8 cellular contexts compared by ENCODE assay signal in the genomic region with DNA sequence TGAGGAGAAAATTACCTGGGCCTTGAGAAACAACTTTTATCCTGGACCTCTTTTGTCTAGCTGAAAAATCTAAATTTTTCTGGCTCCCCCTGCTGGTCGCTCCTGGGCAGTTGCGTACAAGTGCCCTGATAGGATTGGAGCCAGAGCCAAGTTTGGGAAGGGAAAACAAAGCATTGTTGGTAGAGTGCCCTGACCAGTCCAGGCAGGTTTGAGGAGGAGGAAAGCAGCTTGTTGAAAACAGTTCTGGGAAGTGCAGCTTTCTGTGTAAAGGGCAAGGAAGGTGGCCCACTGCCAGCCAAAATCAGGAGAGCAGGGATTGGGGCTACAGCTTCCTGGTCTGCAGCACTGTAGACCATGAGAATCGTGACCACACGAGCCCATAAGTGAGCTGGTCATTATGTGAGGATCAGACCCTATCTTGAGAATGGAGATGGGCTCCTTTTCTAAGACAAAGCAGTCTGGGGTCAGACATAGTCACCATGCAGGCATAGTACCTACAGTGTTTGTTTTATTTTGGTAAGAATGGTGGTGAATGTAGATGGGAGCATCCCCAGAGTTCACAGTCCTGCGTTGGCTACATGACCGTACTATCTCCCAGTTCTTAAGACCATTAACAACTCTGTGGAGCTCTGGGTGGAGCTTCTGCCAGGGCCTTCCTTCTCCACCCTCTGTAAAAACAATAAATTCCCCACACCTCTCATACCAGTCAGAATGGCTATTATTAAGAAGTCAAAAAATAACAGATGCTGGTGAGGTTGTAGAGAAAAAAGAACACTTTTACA. TPM values are rescaled to one million over a fixed set of nuclear protein-coding genes. Genes with fewer than 3 reads are reported as not detected.
DNase-seq lines count a peak whose midpoint lies in the region; ATAC-seq and TF ChIP-seq lines count a peak whose summit lies in the region.

No MANE protein-coding gene starts in this region.

- TF ChIP-seq CTCF in lower leg skin (IDR thresholded peaks at IDR 0.05) = peak in 1 of 3 donors; percentile 74

- intact Hi-C loops in lower leg skin (cut with DNase I; ENCODE audit: low total_unique reads) = loop anchor here (10.0 kb wide), 1 partner anchor 889 kb away; a partner anchor contains a TSS

- H3K27me3 Mint-ChIP-seq in activated CD4-positive, alpha-beta memory T cell treated with anti-CD3 and anti-CD28 coated beads, Interleukin-2, amount 10 ng/mL, durations not matched to agents 7 days and 5 days = no peaks in the 10 kb centered on the region

- H3K4me3 Mint-ChIP-seq in activated CD4-positive, alpha-beta memory T cell treated with anti-CD3 and anti-CD28 coated beads, Interleukin-2, amount 10 ng/mL, durations not matched to agents 7 days and 5 days = no peak overlapping the region

- H3K9me3 ChIP-seq in effector memory CD4-positive, alpha-beta T cell (ENCODE audit: control insufficient read depth, low read length) = peaks cover 6% of the 10 kb centered on the region

- peaks cover 11% of the 10 kb centered on the region for H3K4me1 Mint-ChIP-seq in activated CD4-positive, alpha-beta memory T cell treated with anti-CD3 and anti-CD28 coated beads, Interleukin-2, amount 10 ng/mL, durations not matched to agents 7 days and 5 days

- H3K4me3 ChIP-seq in effector memory CD4-positive, alpha-beta T cell (ENCODE audit: insufficient read depth, low read depth, low read length, poor library complexity, severe bottlenecking) = no peak overlapping the region
- no peak overlapping the region for H3K4me3 ChIP-seq in lower leg skin (ENCODE audit: low read depth, poor library complexity, severe bottlenecking)

- H3K4me1 ChIP-seq in effector memory CD4-positive, alpha-beta T cell (ENCODE audit: control insufficient read depth, insufficient read depth, low read length, poor library complexity, severe bottlenecking) = no peaks in the 10 kb centered on the region

- 13 to 21% methylated on average over 6 of the region's 6 CpGs for WGBS in lower leg skin, 2 donors

- no peak overlapping the region for H3K27ac ChIP-seq in effector memory CD4-positive, alpha-beta T cell (ENCODE audit: insufficient read depth, low read length, poor library complexity, severe bottlenecking)

- no peak for TF ChIP-seq POLR2A in lower leg skin (IDR thresholded peaks at IDR 0.05)

- DNase-seq in NCI-H82 (lab: John Stamatoyannopoulos, UW) (peak; percentile 46), NCI-H82 treated with DMSO at 0.1 percent for 48 hours (lab: John Stamatoyannopoulos, UW; ENCODE audit: unreplicated experiment) (no peak), NCI-H446 (lab: John Stamatoyannopoulos, UW) (peak; percentile 50 to 82), lower leg skin (ENCODE audit: low spot score in 2 of 2) (peak; percentile 81 to 91)
- DNase-seq in activated CD4-positive, alpha-beta memory T cell treated with anti-CD3 and anti-CD28 coated beads, Interleukin-2, amount 10 ng/mL, durations not matched to agents 7 days and 5 days = peak; percentile 69
- peak; percentile 31 to 51 (median 31) for DNase-seq in effector memory CD4-positive, alpha-beta T cell
- DNase-seq in stimulated activated CD4-positive, alpha-beta T cell treated with anti-CD3 and anti-CD28 coated beads, TNF-alpha, amount 100 ng/mL, for 1 hour (ENCODE audit: low read depth in 3 of 3, low spot score in 1 of 3) = peak in 2 of 3 donors; percentile 34 to 52

- H3K36me3 ChIP-seq in effector memory CD4-positive, alpha-beta T cell (ENCODE audit: control insufficient read depth, insufficient read depth, low read length) = no peaks in the 10 kb centered on the region

- no peak for ATAC-seq in HG03175 (IDR thresholded peaks at IDR 0.05; ENCODE audit: unreplicated experiment)

- POLR2A ChIA-PET in activated CD4-positive, alpha-beta memory T cell treated with anti-CD3 and anti-CD28 coated beads, Interleukin-2, amount 10 ng/mL, durations not matched to agents 7 days and 5 days (lab: Charles Lee) = interaction anchor here (0.9 to 4.8 kb wide), 6 partner anchors 11 to 86 kb away, joined by 3 to 49 read pairs (median 4); a partner anchor contains a TSS

- no peaks in the 10 kb centered on the region for H3K27me3 ChIP-seq in effector memory CD4-positive, alpha-beta T cell (replicated peaks; ENCODE audit: control insufficient read depth, insufficient read depth, low read length, poor library complexity, severe bottlenecking)

- H3K9me3 Mint-ChIP-seq in activated CD4-positive, alpha-beta memory T cell treated with anti-CD3 and anti-CD28 coated beads, Interleukin-2, amount 10 ng/mL, durations not matched to agents 7 days and 5 days = peaks cover 10% of the 10 kb centered on the region

- no peak overlapping the region for H3K27ac Mint-ChIP-seq in activated CD4-positive, alpha-beta memory T cell treated with anti-CD3 and anti-CD28 coated beads, Interleukin-2, amount 10 ng/mL, durations not matched to agents 7 days and 5 days

- peaks cover 5% of the 10 kb centered on the region for H3K36me3 Mint-ChIP-seq in activated CD4-positive, alpha-beta memory T cell treated with anti-CD3 and anti-CD28 coated beads, Interleukin-2, amount 10 ng/mL, durations not matched to agents 7 days and 5 days (ENCODE audit: low read depth)

- CTCF ChIA-PET in activated CD4-positive, alpha-beta memory T cell treated with anti-CD3 and anti-CD28 coated beads, Interleukin-2, amount 10 ng/mL, durations not matched to agents 7 days and 5 days (lab: Charles Lee) = interaction anchor here (0.5 to 3.9 kb wide), 26 partner anchors 8 to 647 kb away, joined by 3 to 26 read pairs (median 5); a partner anchor contains a TSS

RNA-seq across cellular contexts. Expression of a gene that starts 21.3 kb away (rescaled TPM):
- 10 to 100 TPM; 56.4 to 57.8 TPM for total RNA-seq in activated CD4-positive, alpha-beta memory T cell treated with anti-CD3 and anti-CD28 coated beads, Interleukin-2, amount 10 ng/mL, durations not matched to agents 7 days and 5 days
- 100 to 1,000 TPM in 3 of 4 donors, 10 to 100 TPM in 1; 84.8 to 162 (median 120) TPM for total RNA-seq in lower leg skin

RNA-seq across cellular contexts. Expression of a gene that starts 32.6 kb away (rescaled TPM):
- 10 to 100 TPM; 18.6 to 19.5 TPM for total RNA-seq in activated CD4-positive, alpha-beta memory T cell treated with anti-CD3 and anti-CD28 coated beads, Interleukin-2, amount 10 ng/mL, durations not matched to agents 7 days and 5 days
- total RNA-seq in lower leg skin = 10 to 100 TPM; 10.5 to 17.0 (median 13.0) TPM
